ENCODE assay signal across 19 cellular contexts in the genomic region with DNA sequence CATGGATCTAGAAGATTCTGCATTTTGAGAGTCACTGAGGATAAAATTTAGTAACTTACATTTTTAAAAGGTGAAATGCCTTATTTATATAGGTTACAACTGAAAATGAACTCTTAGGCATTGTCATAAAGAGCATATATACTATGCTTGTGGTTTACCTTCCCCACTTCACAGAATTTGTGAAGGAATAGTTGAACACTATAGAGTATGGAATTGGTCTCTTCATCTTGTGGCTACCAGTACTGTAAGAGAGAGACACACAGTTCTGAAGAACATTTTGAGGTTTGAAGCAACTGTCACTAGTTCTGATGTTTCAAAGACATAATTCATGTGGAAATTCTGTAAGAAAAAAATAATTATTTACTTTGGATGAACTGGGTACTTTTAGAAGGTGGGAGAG. TPM values are rescaled to one million over a fixed set of nuclear protein-coding genes. Genes with fewer than 3 reads are reported as not detected.
DNase-seq lines count a peak whose midpoint lies in the region; ATAC-seq and TF ChIP-seq lines count a peak whose summit lies in the region.
"Had no signal": no experiment of that assay in that cellular context is flagged by ENCODE, and none has a peak within 500 bp of the region (broad histone marks: within the 10 kb centered on the region; RNA-seq: fewer than 3 reads in every experiment).

No MANE protein-coding gene starts in this region.

- no peak overlapping the region for H3K4me3 Mint-ChIP-seq in activated naive CD4-positive, alpha-beta T cell treated with anti-CD3 and anti-CD28 coated beads for 36 hours
- peak overlapping the region; percentile 34 for H3K4me3 Mint-ChIP-seq in activated T-helper 17 cell treated with anti-CD3 and anti-CD28 coated beads, Interleukin-2, amount 50 U/mL, for 72 hours
- no peak overlapping the region for H3K4me3 Mint-ChIP-seq in naive thymus-derived CD8-positive, alpha-beta T cell
- H3K4me3 Mint-ChIP-seq: HFFc6 had no signal

- ATAC-seq in activated naive CD4-positive, alpha-beta T cell treated with anti-CD3 and anti-CD28 coated beads, Interleukin-2, amount 50 U/mL, for 72 hours = peak; percentile 65 to 70
- peak; percentile 39 for ATAC-seq in activated T-helper 17 cell treated with anti-CD3 and anti-CD28 coated beads, Interleukin-2, amount 50 U/mL, for 72 hours (replicated peaks)
- peak in 1 of 2 donors; percentile 23 for ATAC-seq in naive thymus-derived CD8-positive, alpha-beta T cell
- ATAC-seq in omental fat pad (ENCODE audit: low FRiP score) = no peak
- no peak for ATAC-seq in SK-N-SH treated with all-trans-retinoic acid at 6 μM for 48 hours
- no peak for ATAC-seq in GM19467 (IDR thresholded peaks at IDR 0.05; ENCODE audit: unreplicated experiment)
- ATAC-seq: HepG2, PC-3 had no signal

- no peak for DNase-seq in activated naive CD4-positive, alpha-beta T cell treated with anti-CD3 and anti-CD28 coated beads, Interleukin-2, amount 50 U/mL, for 72 hours (ENCODE audit: low spot score in 2 of 2)
- DNase-seq in activated naive CD4-positive, alpha-beta T cell treated with anti-CD3 and anti-CD28 coated beads for 36 hours = no peak
- DNase-seq in naive thymus-derived CD8-positive, alpha-beta T cell = no peak
- no peak for DNase-seq in omental fat pad (ENCODE audit: low spot score)
- DNase-seq in central memory CD4-positive, alpha-beta T cell = no peak
- DNase-seq: GF-D8, HFFc6, NCI-H1436, NCI-H2029, NCI-H510A, NCI-H82, PC-3, SJCRH30 had no signal

- no peaks in the 10 kb centered on the region for H3K27me3 Mint-ChIP-seq in activated naive CD4-positive, alpha-beta T cell treated with anti-CD3 and anti-CD28 coated beads for 36 hours (ENCODE audit: low read depth)
- no peaks in the 10 kb centered on the region for H3K27me3 Mint-ChIP-seq in activated T-helper 17 cell treated with anti-CD3 and anti-CD28 coated beads, Interleukin-2, amount 50 U/mL, for 72 hours
- H3K27me3 Mint-ChIP-seq in naive thymus-derived CD8-positive, alpha-beta T cell = no peaks in the 10 kb centered on the region

- POLR2A ChIA-PET in naive thymus-derived CD8-positive, alpha-beta T cell (lab: Charles Lee) = no interaction called here

- H3K27ac Mint-ChIP-seq in activated naive CD4-positive, alpha-beta T cell treated with anti-CD3 and anti-CD28 coated beads, Interleukin-2, amount 50 U/mL, for 72 hours = peak overlapping the region in 1 of 2 donors; percentile 74
- H3K27ac Mint-ChIP-seq in activated naive CD4-positive, alpha-beta T cell treated with anti-CD3 and anti-CD28 coated beads for 36 hours = no peak overlapping the region
- peak overlapping the region; percentile 68 for H3K27ac Mint-ChIP-seq in activated T-helper 17 cell treated with anti-CD3 and anti-CD28 coated beads, Interleukin-2, amount 50 U/mL, for 72 hours
- peak overlapping the region in 6 of 10 donors; percentile 6 to 81 (median 53) for H3K27ac Mint-ChIP-seq in naive thymus-derived CD8-positive, alpha-beta T cell
- H3K27ac Mint-ChIP-seq: HFFc6 had no signal

- H3K9me3 Mint-ChIP-seq in activated naive CD4-positive, alpha-beta T cell treated with anti-CD3 and anti-CD28 coated beads, Interleukin-2, amount 50 U/mL, for 72 hours = no peaks in the 10 kb centered on the region
- H3K9me3 Mint-ChIP-seq in activated naive CD4-positive, alpha-beta T cell treated with anti-CD3 and anti-CD28 coated beads for 36 hours = no peaks in the 10 kb centered on the region
- no peaks in the 10 kb centered on the region for H3K9me3 Mint-ChIP-seq in activated T-helper 17 cell treated with anti-CD3 and anti-CD28 coated beads, Interleukin-2, amount 50 U/mL, for 72 hours
- no peaks in the 10 kb centered on the region for H3K9me3 Mint-ChIP-seq in naive thymus-derived CD8-positive, alpha-beta T cell
- H3K9me3 Mint-ChIP-seq: HFFc6 had no signal

- peaks cover 5 to 49% of the 10 kb centered on the region in 2 donors for H3K36me3 Mint-ChIP-seq in activated naive CD4-positive, alpha-beta T cell treated with anti-CD3 and anti-CD28 coated beads, Interleukin-2, amount 50 U/mL, for 72 hours
- peaks cover 33% of the 10 kb centered on the region for H3K36me3 Mint-ChIP-seq in activated naive CD4-positive, alpha-beta T cell treated with anti-CD3 and anti-CD28 coated beads for 36 hours (ENCODE audit: low read depth)
- peaks cover 75% of the 10 kb centered on the region for H3K36me3 Mint-ChIP-seq in activated T-helper 17 cell treated with anti-CD3 and anti-CD28 coated beads, Interleukin-2, amount 50 U/mL, for 72 hours (ENCODE audit: low read depth)
- peaks cover 0 to 73% (median 27%) of the 10 kb centered on the region in 3 donors for H3K36me3 Mint-ChIP-seq in naive thymus-derived CD8-positive, alpha-beta T cell

- CTCF ChIA-PET in activated naive CD4-positive, alpha-beta T cell treated with anti-CD3 and anti-CD28 coated beads for 36 hours (lab: Charles Lee) = no interaction called here

- peaks cover 54% of the 10 kb centered on the region for H3K4me1 Mint-ChIP-seq in activated naive CD4-positive, alpha-beta T cell treated with anti-CD3 and anti-CD28 coated beads for 36 hours (ENCODE audit: low read depth)
- peaks cover 49% of the 10 kb centered on the region for H3K4me1 Mint-ChIP-seq in activated T-helper 17 cell treated with anti-CD3 and anti-CD28 coated beads, Interleukin-2, amount 50 U/mL, for 72 hours
- H3K4me1 Mint-ChIP-seq in naive thymus-derived CD8-positive, alpha-beta T cell = peaks cover 7 to 48% (median 35%) of the 10 kb centered on the region in 4 donors

- no peak for TF ChIP-seq CTCF in omental fat pad (IDR thresholded peaks at IDR 0.05)

- intact Hi-C loops in activated naive CD4-positive, alpha-beta T cell treated with anti-CD3 and anti-CD28 coated beads for 36 hours (cut with micrococcal nuclease) = no loop called here

TF ChIP-seq in SK-N-SH treated with all-trans-retinoic acid at 6 μM for 48 hours, 23 proteins besides CTCF, POLR2A, EP300 and RAD21:
- no peak for TF ChIP-seq GLIS3 (CRISPR knock-in tag; IDR thresholded peaks at IDR 0.05)
- no peak for TF ChIP-seq BACH2 (CRISPR knock-in tag; IDR thresholded peaks at IDR 0.05; ENCODE audit: borderline replicate concordance)
- no peak for TF ChIP-seq ESRRG (CRISPR knock-in tag; IDR thresholded peaks at IDR 0.05)
- TF ChIP-seq, protein P1, sequence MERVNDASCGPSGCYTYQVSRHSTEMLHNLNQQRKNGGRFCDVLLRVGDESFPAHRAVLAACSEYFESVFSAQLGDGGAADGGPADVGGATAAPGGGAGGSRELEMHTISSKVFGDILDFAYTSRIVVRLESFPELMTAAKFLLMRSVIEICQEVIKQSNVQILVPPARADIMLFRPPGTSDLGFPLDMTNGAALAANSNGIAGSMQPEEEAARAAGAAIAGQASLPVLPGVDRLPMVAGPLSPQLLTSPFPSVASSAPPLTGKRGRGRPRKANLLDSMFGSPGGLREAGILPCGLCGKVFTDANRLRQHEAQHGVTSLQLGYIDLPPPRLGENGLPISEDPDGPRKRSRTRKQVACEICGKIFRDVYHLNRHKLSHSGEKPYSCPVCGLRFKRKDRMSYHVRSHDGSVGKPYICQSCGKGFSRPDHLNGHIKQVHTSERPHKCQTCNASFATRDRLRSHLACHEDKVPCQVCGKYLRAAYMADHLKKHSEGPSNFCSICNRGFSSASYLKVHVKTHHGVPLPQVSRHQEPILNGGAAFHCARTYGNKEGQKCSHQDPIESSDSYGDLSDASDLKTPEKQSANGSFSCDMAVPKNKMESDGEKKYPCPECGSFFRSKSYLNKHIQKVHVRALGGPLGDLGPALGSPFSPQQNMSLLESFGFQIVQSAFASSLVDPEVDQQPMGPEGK (CRISPR knock-in tag; IDR thresholded peaks at IDR 0.05; ENCODE audit: borderline replicate concordance) = no peak
- no peak for TF ChIP-seq ZNF70 (CRISPR knock-in tag; IDR thresholded peaks at IDR 0.05)
- TF ChIP-seq, protein P2, sequence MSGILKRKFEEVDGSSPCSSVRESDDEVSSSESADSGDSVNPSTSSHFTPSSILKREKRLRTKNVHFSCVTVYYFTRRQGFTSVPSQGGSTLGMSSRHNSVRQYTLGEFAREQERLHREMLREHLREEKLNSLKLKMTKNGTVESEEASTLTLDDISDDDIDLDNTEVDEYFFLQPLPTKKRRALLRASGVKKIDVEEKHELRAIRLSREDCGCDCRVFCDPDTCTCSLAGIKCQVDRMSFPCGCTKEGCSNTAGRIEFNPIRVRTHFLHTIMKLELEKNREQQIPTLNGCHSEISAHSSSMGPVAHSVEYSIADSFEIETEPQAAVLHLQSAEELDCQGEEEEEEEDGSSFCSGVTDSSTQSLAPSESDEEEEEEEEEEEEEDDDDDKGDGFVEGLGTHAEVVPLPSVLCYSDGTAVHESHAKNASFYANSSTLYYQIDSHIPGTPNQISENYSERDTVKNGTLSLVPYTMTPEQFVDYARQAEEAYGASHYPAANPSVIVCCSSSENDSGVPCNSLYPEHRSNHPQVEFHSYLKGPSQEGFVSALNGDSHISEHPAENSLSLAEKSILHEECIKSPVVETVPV (CRISPR knock-in tag; IDR thresholded peaks at IDR 0.05) = no peak
- TF ChIP-seq ISL1 (CRISPR knock-in tag; IDR thresholded peaks at IDR 0.05) = no peak
- TF ChIP-seq ARNTL (CRISPR knock-in tag; IDR thresholded peaks at IDR 0.05; ENCODE audit: borderline replicate concordance, low read depth) = no peak
- no peak for TF ChIP-seq ZNF565 (CRISPR knock-in tag; conservative IDR thresholded peaks at IDR 0.05; ENCODE audit: low read depth)
- no peak for TF ChIP-seq ZNF8 (CRISPR knock-in tag; IDR thresholded peaks at IDR 0.05)
- no peak for TF ChIP-seq ZFP3 (CRISPR knock-in tag; IDR thresholded peaks at IDR 0.05)

RNA-seq across cellular contexts. Expression of a gene that starts 41.7 kb away (rescaled TPM):
- total RNA-seq in activated naive CD4-positive, alpha-beta T cell treated with anti-CD3 and anti-CD28 coated beads, Interleukin-2, amount 50 U/mL, for 72 hours = under 1 TPM; 0.30 to 0.80 TPM
- total RNA-seq in activated naive CD4-positive, alpha-beta T cell treated with anti-CD3 and anti-CD28 coated beads for 36 hours = under 1 TPM; 0.43 to 0.44 TPM
- total RNA-seq in activated T-helper 17 cell treated with anti-CD3 and anti-CD28 coated beads, Interleukin-2, amount 50 U/mL, for 72 hours = under 1 TPM; 0.43 to 0.74 TPM
- total RNA-seq in naive thymus-derived CD8-positive, alpha-beta T cell = 1 to 10 TPM; 2.1 to 2.7 TPM
- polyA plus RNA-seq in naive thymus-derived CD8-positive, alpha-beta T cell = 1 to 10 TPM; 1.5 to 2.0 (median 1.6) TPM
- 1 to 10 TPM in 1 of 4 donors, under 1 TPM in 2, not detected in 1; 0.56 to 2.8 (median 0.60) TPM for total RNA-seq in omental fat pad
- total RNA-seq: H4, M059J had no signal

RNA-seq across cellular contexts. Expression of a gene that starts 51.1 kb away (rescaled TPM):
- total RNA-seq in activated naive CD4-positive, alpha-beta T cell treated with anti-CD3 and anti-CD28 coated beads, Interleukin-2, amount 50 U/mL, for 72 hours = 10 to 100 TPM; 71.4 to 81.4 TPM
- 10 to 100 TPM; 49.9 to 52.2 TPM for total RNA-seq in activated naive CD4-positive, alpha-beta T cell treated with anti-CD3 and anti-CD28 coated beads for 36 hours
- 100 to 1,000 TPM in 1 of 2 donors, 10 to 100 TPM in 1; 60.9 to 102 TPM for total RNA-seq in activated T-helper 17 cell treated with anti-CD3 and anti-CD28 coated beads, Interleukin-2, amount 50 U/mL, for 72 hours
- total RNA-seq in naive thymus-derived CD8-positive, alpha-beta T cell = 100 to 1,000 TPM; 128 to 136 TPM
- polyA plus RNA-seq in naive thymus-derived CD8-positive, alpha-beta T cell = 10 to 100 TPM; 31.6 to 42.9 (median 36.9) TPM
- total RNA-seq in omental fat pad = 10 to 100 TPM; 40.4 to 66.2 (median 56.0) TPM

Comparison
In these comparisons a context has a peak if more than half of its experiments do, and no peak if none do; other contexts are left out.
1. ATAC-seq: peak in activated naive CD4-positive, alpha-beta T cell treated with anti-CD3 and anti-CD28 coated beads, Interleukin-2, amount 50 U/mL, for 72 hours (2 of 2) and activated T-helper 17 cell treated with anti-CD3 and anti-CD28 coated beads, Interleukin-2, amount 50 U/mL, for 72 hours (single experiment); none in omental fat pad (single experiment), SK-N-SH treated with all-trans-retinoic acid at 6 μM for 48 hours (single experiment) and GM19467 (single experiment).